10 cellular contexts compared by ENCODE assay signal in the genomic region with DNA sequence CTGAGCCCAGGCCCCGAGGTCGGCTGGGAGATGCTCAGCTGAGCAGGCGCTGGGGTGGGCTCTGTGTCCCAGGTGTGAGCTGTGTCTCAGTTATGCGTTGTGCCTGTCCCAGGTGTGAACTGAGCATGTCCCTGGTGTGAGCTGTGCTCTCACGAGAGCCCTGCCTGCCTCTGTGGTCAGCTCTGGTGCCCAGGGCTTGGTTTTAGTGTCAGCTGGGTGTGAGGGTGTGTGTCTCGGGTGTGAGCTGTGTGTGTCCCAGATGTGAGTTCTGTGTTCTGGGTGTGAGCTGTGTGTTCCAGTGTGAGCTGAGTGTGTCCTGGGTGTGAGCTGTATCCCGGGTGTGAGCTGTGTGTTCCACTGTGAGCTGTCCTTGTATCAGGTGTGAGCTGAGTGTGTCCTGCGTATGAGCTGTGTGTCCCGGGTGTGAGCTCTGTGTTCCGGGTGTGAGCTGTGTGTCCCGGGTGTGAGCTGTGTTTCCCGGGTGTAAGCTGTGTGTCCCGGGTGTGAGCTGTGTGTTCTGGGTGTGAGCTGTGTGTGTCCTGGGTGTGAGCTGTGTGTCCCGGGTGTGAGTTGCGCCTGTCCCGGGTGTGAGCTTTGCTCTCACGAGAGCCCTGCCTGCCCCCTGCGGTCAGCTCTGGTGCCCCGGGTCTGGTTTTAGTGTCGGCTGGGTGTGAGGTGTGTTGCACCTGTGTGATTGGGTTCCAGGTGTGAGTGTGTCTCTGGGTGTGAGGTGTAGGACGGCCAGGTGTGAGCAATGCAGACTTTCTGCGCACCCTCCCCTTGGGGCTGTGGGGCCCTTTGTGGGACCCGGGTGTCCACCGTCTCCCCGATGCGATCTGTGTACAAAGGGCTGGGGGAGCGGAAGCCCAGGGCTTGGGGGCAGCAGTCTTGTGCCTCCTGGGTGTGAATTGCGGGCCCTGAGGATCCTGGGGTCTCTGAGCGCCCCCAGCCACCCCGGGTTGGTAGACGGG. TPM values are rescaled to one million over a fixed set of nuclear protein-coding genes. Genes with fewer than 3 reads are reported as not detected.
DNase-seq lines count a peak whose midpoint lies in the region; TF ChIP-seq lines count a peak whose summit lies in the region.
"Had no signal": no experiment of that assay in that cellular context is flagged by ENCODE, and none has a peak within 500 bp of the region (broad histone marks: within the 10 kb centered on the region; RNA-seq: fewer than 3 reads in every experiment).

No MANE protein-coding gene starts in this region.

- CTCF ChIA-PET in OCI-LY7 (lab: Charles Lee; ENCODE audit: unreplicated experiment) = interaction anchor here (0.6 to 1.0 kb wide), 2 partner anchors 14 to 29 kb away, joined by 3 to 9 read pairs; no protein-coding TSS in a partner anchor

- POLR2A ChIA-PET in OCI-LY7 (lab: Charles Lee) = interaction anchor here (0.6 to 1.6 kb wide), 8 partner anchors 39 to 414 kb away, joined by 3 to 7 read pairs (median 3); partner anchors contain the start of genes GADD45B, LMNB2 and LSM7

- peak overlapping the region; percentile 98 for H3K27ac Mint-ChIP-seq in T-helper 2 cell treated with Interferon-gamma antibody and Interleukin-4, amounts not matched to agents 5 μg/mL and 100 μg/mL, for 36 hours

- H3K27me3 ChIP-seq in effector memory CD4-positive, alpha-beta T cell (replicated peaks; ENCODE audit: control insufficient read depth, insufficient read depth, low read length, poor library complexity, severe bottlenecking) = no peaks in the 10 kb centered on the region

- H3K79me2 ChIP-seq in OCI-LY7 (ENCODE audit: insufficient read depth, low read depth, low read length) = no peaks in the 10 kb centered on the region

- H3K27ac ChIP-seq in OCI-LY7 (ENCODE audit: low read depth, low read length, poor library complexity, severe bottlenecking) = peak overlapping the region; percentile 86
- H3K27ac ChIP-seq in effector memory CD4-positive, alpha-beta T cell (ENCODE audit: insufficient read depth, low read length, poor library complexity, severe bottlenecking) = peak overlapping the region; percentile 37
- peak overlapping the region in 15 of 21 experiments; percentile 12 to 86 (median 74) for H3K27ac ChIP-seq in skin epidermis

- intact Hi-C loops in OCI-LY7 (cut with micrococcal nuclease; ENCODE audit: unreplicated experiment) = no loop called here

- peak overlapping the region; percentile 69; the same call in 1 of the 2 replicates for H2AFZ ChIP-seq in OCI-LY7 (ENCODE audit: low read length)

- H3K9me3 ChIP-seq in OCI-LY7 (ENCODE audit: low read length) = no peaks in the 10 kb centered on the region
- H3K9me3 ChIP-seq in effector memory CD4-positive, alpha-beta T cell (ENCODE audit: control insufficient read depth, low read length) = no peaks in the 10 kb centered on the region

- peak overlapping the region; percentile 89 for H3K4me3 Mint-ChIP-seq in T-helper 2 cell treated with Interferon-gamma antibody and Interleukin-4, amounts not matched to agents 5 μg/mL and 100 μg/mL, for 36 hours

- peaks cover 21% of the 10 kb centered on the region for H3K36me3 Mint-ChIP-seq in T-helper 2 cell treated with Interferon-gamma antibody and Interleukin-4, amounts not matched to agents 5 μg/mL and 100 μg/mL, for 36 hours (ENCODE audit: low read depth)

- no peaks in the 10 kb centered on the region for H3K27me3 Mint-ChIP-seq in T-helper 2 cell treated with Interferon-gamma antibody and Interleukin-4, amounts not matched to agents 5 μg/mL and 100 μg/mL, for 36 hours (ENCODE audit: low read depth)

- no peak for TF ChIP-seq CTCF in OCI-LY7 (conservative IDR thresholded peaks at IDR 0.05; ENCODE audit: low read length)

- no peaks in the 10 kb centered on the region for H3K36me3 ChIP-seq in OCI-LY7 (ENCODE audit: insufficient read depth, low read length)
- no peaks in the 10 kb centered on the region for H3K36me3 ChIP-seq in effector memory CD4-positive, alpha-beta T cell (ENCODE audit: control insufficient read depth, insufficient read depth, low read length)

- H4K20me1 ChIP-seq in OCI-LY7 (ENCODE audit: insufficient read depth, low read length) = no peaks in the 10 kb centered on the region

- no peaks in the 10 kb centered on the region for H3K9me2 ChIP-seq in OCI-LY7 (ENCODE audit: insufficient read depth, low read length)

- DNase-seq in T-helper 2 cell treated with Interferon-gamma antibody and Interleukin-4, amounts not matched to agents 5 μg/mL and 100 μg/mL, for 36 hours (ENCODE audit: low spot score) = no peak
- DNase-seq in T-helper 2 cell (no peak), OCI-LY7 (ENCODE audit: low spot score) (no peak), islet precursor cell (no peak), SHP77 (lab: John Stamatoyannopoulos, UW) (no peak)
- DNase-seq in effector memory CD4-positive, alpha-beta T cell = no peak
- no peak for DNase-seq in stimulated activated CD4-positive, alpha-beta T cell treated with anti-CD3 and anti-CD28 coated beads, Interleukin-2, amount 100 ng/mL, for 48 hours
- DNase-seq: GOT3 had no signal

- no peaks in the 10 kb centered on the region for H3K9me3 Mint-ChIP-seq in T-helper 2 cell treated with Interferon-gamma antibody and Interleukin-4, amounts not matched to agents 5 μg/mL and 100 μg/mL, for 36 hours

- peak overlapping the region; percentile 73 for H3K4me3 ChIP-seq in OCI-LY7 (ENCODE audit: low read depth, low read length, poor library complexity, severe bottlenecking)
- peak overlapping the region; percentile 72 for H3K4me3 ChIP-seq in effector memory CD4-positive, alpha-beta T cell (ENCODE audit: insufficient read depth, low read depth, low read length, poor library complexity, severe bottlenecking)
- H3K4me3 ChIP-seq in skin epidermis = peak overlapping the region in 6 of 7 experiments; percentile 33 to 43 (median 40)

- peaks cover 38% of the 10 kb centered on the region for H3K4me1 ChIP-seq in OCI-LY7 (ENCODE audit: insufficient read depth, low read length, poor library complexity, severe bottlenecking)
- H3K4me1 ChIP-seq in effector memory CD4-positive, alpha-beta T cell (ENCODE audit: control insufficient read depth, insufficient read depth, low read length, poor library complexity, severe bottlenecking) = peaks cover 20% of the 10 kb centered on the region

- peak overlapping the region; percentile 76 for H3K4me2 ChIP-seq in OCI-LY7 (ENCODE audit: low read length)

- no TSS peak for BruUV-seq in OCI-LY7 (replicated peaks; lab: Mats Ljungman, UMichigan)

- peaks cover 17% of the 10 kb centered on the region for H3K4me1 Mint-ChIP-seq in T-helper 2 cell treated with Interferon-gamma antibody and Interleukin-4, amounts not matched to agents 5 μg/mL and 100 μg/mL, for 36 hours (ENCODE audit: low read depth)

RNA-seq across cellular contexts. Expression of gene PEAK3, which starts 7.1 kb away (rescaled TPM):
- total RNA-seq in OCI-LY7 (2014; rRNA removed; shearing (Covaris generic)) = not detected in 2 replicates
- 0.18 TPM in 1 of 2 replicates, not detected in the other for total RNA-seq in OCI-LY7 (2022)
- total RNA-seq: urinary bladder had no signal

RNA-seq across cellular contexts. Expression of gene LINGO3, which starts 18.9 kb away (rescaled TPM):
- 0.33 and 0.38 TPM in 2 replicates for total RNA-seq in OCI-LY7 (2014; rRNA removed; shearing (Covaris generic))
- total RNA-seq in OCI-LY7 (2022) = 0.13 and 0.17 TPM in 2 replicates
- total RNA-seq: urinary bladder had no signal

RNA-seq across cellular contexts. Expression of gene JSRP1, which starts 32.8 kb away (rescaled TPM):
- 0.44 and 1.5 TPM in 2 replicates for total RNA-seq in OCI-LY7 (2014; rRNA removed; shearing (Covaris generic))
- 13.8 and 15.9 TPM in 2 replicates for total RNA-seq in OCI-LY7 (2022)

RNA-seq across cellular contexts. Expression of gene LSM7, which starts 39.4 kb away (rescaled TPM):
- total RNA-seq in OCI-LY7 (2014; rRNA removed; shearing (Covaris generic)) = 288 and 321 TPM in 2 replicates
- total RNA-seq in OCI-LY7 (2022) = 164 and 170 TPM in 2 replicates

RNA-seq across cellular contexts. Expression of gene SPPL2B, which starts 39.5 kb away (rescaled TPM):
- 96.9 and 106 TPM in 2 replicates for total RNA-seq in OCI-LY7 (2014; rRNA removed; shearing (Covaris generic))
- total RNA-seq in OCI-LY7 (2022) = 185 and 191 TPM in 2 replicates
